Comparison of ENCODE assay signal across 9 cellular contexts in the genomic region with DNA sequence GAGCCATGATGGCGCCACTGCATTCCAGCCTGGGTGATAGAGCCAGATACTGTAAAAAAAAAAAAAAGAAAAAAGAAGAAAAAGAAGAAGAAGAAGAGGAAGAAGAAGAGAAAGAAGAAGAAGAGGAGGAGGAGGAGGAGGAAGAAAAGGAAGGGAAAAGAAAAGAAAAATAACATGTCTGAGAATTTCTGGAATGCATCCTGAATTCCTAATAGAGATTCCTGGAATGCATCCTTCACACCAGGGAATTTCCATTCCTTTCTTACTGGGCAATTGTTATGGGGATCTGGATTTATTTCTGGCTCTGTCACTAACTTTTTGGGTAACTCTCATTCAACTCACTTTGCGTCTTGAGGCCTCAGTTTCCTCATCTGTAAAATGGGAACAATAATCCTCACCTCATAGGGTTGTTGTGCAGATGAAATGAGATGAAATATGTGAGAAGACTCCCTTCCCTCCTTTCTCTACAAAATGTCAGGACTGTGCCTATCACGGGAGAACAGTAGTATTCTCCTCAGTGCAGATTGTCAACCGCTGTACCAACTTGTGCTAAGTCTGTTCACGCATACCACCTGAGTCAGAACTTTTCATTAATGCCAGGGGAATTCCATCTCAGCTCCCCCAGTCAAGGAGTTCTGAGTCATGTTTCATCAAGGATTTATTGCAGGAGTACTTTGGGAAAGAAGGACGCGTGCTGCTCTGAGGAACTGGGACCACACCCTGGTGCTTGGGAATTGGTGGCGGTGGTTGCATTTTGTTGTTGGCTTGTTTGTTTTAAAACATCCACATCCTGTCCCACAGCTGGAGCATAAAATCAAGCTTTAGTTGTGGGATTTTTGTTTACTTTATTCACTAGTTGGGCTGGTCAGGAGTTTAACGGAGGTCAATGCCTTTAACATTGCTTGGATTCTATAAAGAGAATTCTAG. TPM values are rescaled to one million over a fixed set of nuclear protein-coding genes. Genes with fewer than 3 reads are reported as not detected.
A peak's percentile ranks its signal among the peaks of the same experiment; 100 is the strongest.
DNase-seq lines count a peak whose midpoint lies in the region; ATAC-seq and TF ChIP-seq lines count a peak whose summit lies in the region.
"Had no signal": no experiment of that assay in that cellular context is flagged by ENCODE, and none has a peak within 500 bp of the region (broad histone marks: within the 10 kb centered on the region; RNA-seq: fewer than 3 reads in every experiment).

No MANE protein-coding gene starts in this region.

- H3K9ac ChIP-seq in iPS-20b (ENCODE audit: low read depth, low read length), result no peak overlapping the region

- no peaks in the 10 kb centered on the region for H3K36me3 ChIP-seq in ascending aorta
- no peaks in the 10 kb centered on the region for H3K36me3 ChIP-seq in iPS-20b (ENCODE audit: insufficient read depth, low read depth, low read length)

- intact Hi-C loops in ascending aorta (cut with DNase I), result no loop called here

- DNase-seq in HCEC 1CT, result peak; percentile 96
- peak in 1 of 2 donors; percentile 68 for DNase-seq in ascending aorta (ENCODE audit: low spot score in 2 of 2)
- peak; percentile 94 for DNase-seq in stromal cell of bone marrow (ENCODE audit: low read depth)
- DNase-seq in NCI-H2081 (lab: John Stamatoyannopoulos, UW), result no peak
- DNase-seq: T-cell had no signal

- H3K27ac ChIP-seq in ascending aorta, result peak overlapping the region; percentile 31 to 33
- peak overlapping the region; percentile 57 for H3K27ac ChIP-seq in iPS-20b (ENCODE audit: low read length)

- H3K4me3 ChIP-seq in ascending aorta (no peak overlapping the region), iPS-20b (ENCODE audit: low read length) (no peak overlapping the region)

- ATAC-seq in HG02870 (IDR thresholded peaks at IDR 0.05; ENCODE audit: unreplicated experiment), result no peak
- ATAC-seq in GM19324 (IDR thresholded peaks at IDR 0.05; ENCODE audit: low FRiP score, unreplicated experiment), result no peak
- ATAC-seq in HG03571 (IDR thresholded peaks at IDR 0.05; ENCODE audit: unreplicated experiment), result no peak
- ATAC-seq: T-cell had no signal

- TF ChIP-seq CTCF in ascending aorta (IDR thresholded peaks at IDR 0.05), result no peak

- H3K27me3 ChIP-seq in ascending aorta (no peaks in the 10 kb centered on the region), iPS-20b (ENCODE audit: insufficient read depth, low read length) (no peaks in the 10 kb centered on the region)

- H3K4me1 ChIP-seq in ascending aorta (peaks cover 0 to 4% of the 10 kb centered on the region in 2 donors), iPS-20b (ENCODE audit: insufficient read depth, low read length) (peaks cover 10% of the 10 kb centered on the region; the same call in 1 of the 2 replicates)

- H3K9me3 ChIP-seq in ascending aorta (no peaks in the 10 kb centered on the region), iPS-20b (ENCODE audit: insufficient read depth, low read depth, low read length) (no peaks in the 10 kb centered on the region)

RNA-seq across cellular contexts. Expression of a gene that starts 42.4 kb away (rescaled TPM):
- total RNA-seq in ascending aorta, result 115 TPM

Comparison
In these comparisons a context has a peak if more than half of its experiments do, and no peak if none do; other contexts are left out.
1. DNase-seq: peak in HCEC 1CT (single experiment) and stromal cell of bone marrow (single experiment); none in NCI-H2081 (0 of 2).